In the genomic region with DNA sequence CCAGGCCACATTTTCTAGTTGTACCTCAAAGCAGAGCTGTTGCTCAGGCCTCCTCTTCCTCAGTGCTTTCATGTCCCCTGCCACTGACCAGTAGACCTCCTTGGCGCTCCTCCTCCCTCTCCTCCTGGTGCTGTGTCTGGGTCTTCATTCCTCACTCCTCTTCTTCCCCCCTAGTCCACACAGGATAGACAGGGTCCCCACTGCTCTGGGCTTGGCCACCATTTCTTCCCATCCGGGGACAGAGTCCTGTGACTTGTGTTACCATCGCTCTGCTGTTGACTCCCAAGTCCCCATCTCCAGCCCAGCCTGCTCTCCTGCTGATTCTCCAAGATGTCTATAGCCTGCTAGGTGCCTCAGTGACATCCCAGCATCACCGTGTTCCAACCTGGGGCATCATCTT, we compare ENCODE assay signal across 2 cellular contexts.
TF ChIP-seq lines count a peak whose summit lies in the region.

No MANE protein-coding gene starts in this region.

TF ChIP-seq in HEK293, 187 proteins besides CTCF, POLR2A, EP300 and RAD21:
- TF ChIP-seq ZNF76 (tag by site-specific recombination; IDR thresholded peaks at IDR 0.05; ENCODE audit: borderline replicate concordance, low read depth) (no peak), ZNF791 (tag by site-specific recombination; IDR thresholded peaks at IDR 0.05) (no peak), SCRT1 (tag by site-specific recombination; IDR thresholded peaks at IDR 0.05; ENCODE audit: borderline replicate concordance) (0 out of 2 replicates have a peak, but pooled peaks have one; percentile 2)

TF ChIP-seq in H1, 55 proteins besides CTCF, POLR2A, EP300 and RAD21:
- TF ChIP-seq KDM4A (IDR thresholded peaks at IDR 0.05; ENCODE audit: low read depth, low read length, severe bottlenecking), result no peak
- no peak for TF ChIP-seq RFX5 (IDR thresholded peaks at IDR 0.05; ENCODE audit: borderline replicate concordance, low read depth, low read length)
- TF ChIP-seq CTBP2 (IDR thresholded peaks at IDR 0.05; ENCODE audit: borderline replicate concordance, insufficient read depth, insufficient read length, low read length), result no peak
- TF ChIP-seq CBX8 (IDR thresholded peaks at IDR 0.05; ENCODE audit: borderline replicate concordance, low read depth, low read length), result no peak
- TF ChIP-seq CEBPB (IDR thresholded peaks at IDR 0.05; ENCODE audit: low read depth, low read length), result no peak
- TF ChIP-seq SIRT6 (IDR thresholded peaks at IDR 0.05; ENCODE audit: low read length), result no peak
- TF ChIP-seq TAF7 (optimal IDR thresholded peaks at IDR 0.05; ENCODE audit: borderline replicate concordance, low read depth, low read length), result no peak
- TF ChIP-seq HDAC2 (IDR thresholded peaks at IDR 0.05; ENCODE audit: borderline replicate concordance in 1 of 2, low read depth in 2 of 2, low read length in 2 of 2), result no peak
- no peak for TF ChIP-seq GABPA (IDR thresholded peaks at IDR 0.05; ENCODE audit: borderline replicate concordance, insufficient read depth, low read length)
- TF ChIP-seq BRCA1 (IDR thresholded peaks at IDR 0.05; ENCODE audit: low read depth, low read length), result no peak
- no peak for TF ChIP-seq CHD2 (IDR thresholded peaks at IDR 0.05; ENCODE audit: low read length)
- no peak for TF ChIP-seq PHF8 (conservative IDR thresholded peaks at IDR 0.05; ENCODE audit: low read depth, low read length)
- TF ChIP-seq TBP (IDR thresholded peaks at IDR 0.05; ENCODE audit: low read depth, low read length), result no peak
- TF ChIP-seq BCL11A (IDR thresholded peaks at IDR 0.05; ENCODE audit: low read depth in 2 of 2, low read length in 2 of 2), result no peak
- no peak for TF ChIP-seq JUN (IDR thresholded peaks at IDR 0.05; ENCODE audit: low read depth, low read length)
